8 cellular contexts compared by ENCODE assay signal in genomic region chr2:190179754-190180312, GRCh38.
DNase-seq lines count a peak whose midpoint lies in the region; ATAC-seq and TF ChIP-seq lines count a peak whose summit lies in the region.

No MANE protein-coding gene starts in this region.

- no peak for ATAC-seq in activated CD8-positive, alpha-beta T cell treated with anti-CD3 and anti-CD28 coated beads for 36 hours
- peak in 1 of 2 donors; percentile 9 for ATAC-seq in stimulated activated naive B cell treated with anti-CD40 and anti-IgM and Interleukin-4, amounts not matched to agents 10 μg/mL and 1 μg/mL and 100 μg/mL, for 72 hours (replicated peaks)

- CTCF ChIA-PET in activated CD4-positive, alpha-beta T cell treated with anti-CD3 and anti-CD28 coated beads, Interleukin-2, amount 10 ng/mL, durations not matched to agents 7 days and 5 days (lab: Charles Lee) = interaction anchor here (0.6 to 1.2 kb wide), 2 partner anchors 20 to 120 kb away, joined by 3 read pairs; no protein-coding TSS in a partner anchor
- CTCF ChIA-PET in activated CD8-positive, alpha-beta T cell treated with anti-CD3 and anti-CD28 coated beads for 36 hours (lab: Charles Lee) = interaction anchor here (0.6 to 1.2 kb wide), 5 partner anchors 21 to 97 kb away, joined by 3 to 6 read pairs (median 3); no protein-coding TSS in a partner anchor

- H3K4me3 Mint-ChIP-seq in activated CD4-positive, alpha-beta T cell treated with anti-CD3 and anti-CD28 coated beads, Interleukin-2, amount 10 ng/mL, durations not matched to agents 7 days and 5 days = peak overlapping the region; percentile 53
- H3K4me3 Mint-ChIP-seq in activated CD8-positive, alpha-beta T cell treated with anti-CD3 and anti-CD28 coated beads for 36 hours = peak overlapping the region; percentile 42
- peak overlapping the region; percentile 79 to 84 for H3K4me3 Mint-ChIP-seq in stimulated activated naive B cell treated with anti-CD40 and anti-IgM and Interleukin-4, amounts not matched to agents 10 μg/mL and 1 μg/mL and 100 μg/mL, for 72 hours

- no peaks in the 10 kb centered on the region for H3K4me1 ChIP-seq in iPS-20b (ENCODE audit: insufficient read depth, low read length)

- H3K9ac ChIP-seq in iPS-20b (ENCODE audit: low read depth, low read length) = peak overlapping the region; percentile 53; the same call in 1 of the 2 replicates

- POLR2A ChIA-PET in activated CD4-positive, alpha-beta T cell treated with anti-CD3 and anti-CD28 coated beads, Interleukin-2, amount 10 ng/mL, durations not matched to agents 7 days and 5 days (lab: Charles Lee) = no interaction called here
- POLR2A ChIA-PET in activated CD8-positive, alpha-beta T cell treated with anti-CD3 and anti-CD28 coated beads for 36 hours (lab: Charles Lee) = interaction anchor here (0.9 to 1.3 kb wide), 3 partner anchors 8 to 20 kb away, joined by 3 to 4 read pairs (median 3); no protein-coding TSS in a partner anchor

- H3K4me3 ChIP-seq in iPS-20b (ENCODE audit: low read length) = peak overlapping the region; percentile 74; the same call in 1 of the 2 replicates

- peaks cover 28% of the 10 kb centered on the region for H3K27me3 ChIP-seq in iPS-20b (ENCODE audit: insufficient read depth, low read length)

- peak; percentile 46 for TF ChIP-seq CTCF in activated CD8-positive, alpha-beta T cell treated with anti-CD3 and anti-CD28 coated beads for 36 hours (IDR thresholded peaks at IDR 0.05)

- peaks cover 23% of the 10 kb centered on the region for H3K27me3 Mint-ChIP-seq in activated CD4-positive, alpha-beta T cell treated with anti-CD3 and anti-CD28 coated beads, Interleukin-2, amount 10 ng/mL, durations not matched to agents 7 days and 5 days
- H3K27me3 Mint-ChIP-seq in activated CD8-positive, alpha-beta T cell treated with anti-CD3 and anti-CD28 coated beads for 36 hours = peaks cover 26% of the 10 kb centered on the region
- H3K27me3 Mint-ChIP-seq in stimulated activated naive B cell treated with anti-CD40 and anti-IgM and Interleukin-4, amounts not matched to agents 10 μg/mL and 1 μg/mL and 100 μg/mL, for 72 hours = no peaks in the 10 kb centered on the region

- H3K9me3 ChIP-seq in iPS-20b (ENCODE audit: insufficient read depth, low read depth, low read length) = no peaks in the 10 kb centered on the region

- no peak for DNase-seq in activated CD4-positive, alpha-beta T cell treated with anti-CD3 and anti-CD28 coated beads, Interleukin-2, amount 10 ng/mL, durations not matched to agents 7 days and 5 days
- DNase-seq in activated CD4-positive, alpha-beta T cell treated with anti-CD3 and anti-CD28 coated beads, Interleukin-2, amount 50 U/mL, for 1 hour = no peak
- DNase-seq in activated CD8-positive, alpha-beta T cell treated with anti-CD3 and anti-CD28 coated beads for 36 hours = no peak
- DNase-seq in stimulated activated naive B cell treated with anti-CD40 and anti-IgM and Interleukin-4, amounts not matched to agents 10 μg/mL and 1 μg/mL and 100 μg/mL, for 72 hours = no peak
- no peak for DNase-seq in stimulated activated naive CD4-positive, alpha-beta T cell treated with Interleukin-2 at 50 U/mL for 16 hours (lab: John Stamatoyannopoulos, UW)
- DNase-seq in NCI-H2227 treated with DMSO at 0.1 percent for 48 hours (lab: John Stamatoyannopoulos, UW) (no peak), NCI-H1105 (lab: John Stamatoyannopoulos, UW) (no peak)

- no peak overlapping the region for H3K27ac ChIP-seq in iPS-20b (ENCODE audit: low read length)

- H3K9me3 Mint-ChIP-seq in activated CD4-positive, alpha-beta T cell treated with anti-CD3 and anti-CD28 coated beads, Interleukin-2, amount 10 ng/mL, durations not matched to agents 7 days and 5 days = no peaks in the 10 kb centered on the region
- H3K9me3 Mint-ChIP-seq in activated CD8-positive, alpha-beta T cell treated with anti-CD3 and anti-CD28 coated beads for 36 hours = no peaks in the 10 kb centered on the region
- H3K9me3 Mint-ChIP-seq in stimulated activated naive B cell treated with anti-CD40 and anti-IgM and Interleukin-4, amounts not matched to agents 10 μg/mL and 1 μg/mL and 100 μg/mL, for 72 hours = no peaks in the 10 kb centered on the region

- H3K27ac Mint-ChIP-seq in activated CD4-positive, alpha-beta T cell treated with anti-CD3 and anti-CD28 coated beads, Interleukin-2, amount 10 ng/mL, durations not matched to agents 7 days and 5 days = no peak overlapping the region
- H3K27ac Mint-ChIP-seq in activated CD8-positive, alpha-beta T cell treated with anti-CD3 and anti-CD28 coated beads for 36 hours = no peak overlapping the region
- H3K27ac Mint-ChIP-seq in stimulated activated naive B cell treated with anti-CD40 and anti-IgM and Interleukin-4, amounts not matched to agents 10 μg/mL and 1 μg/mL and 100 μg/mL, for 72 hours = peak overlapping the region; percentile 73

- intact Hi-C loops in activated CD8-positive, alpha-beta T cell treated with anti-CD3 and anti-CD28 coated beads for 36 hours (cut with micrococcal nuclease) = no loop called here

- no peaks in the 10 kb centered on the region for H3K36me3 ChIP-seq in iPS-20b (ENCODE audit: insufficient read depth, low read depth, low read length)

- H3K36me3 Mint-ChIP-seq in activated CD4-positive, alpha-beta T cell treated with anti-CD3 and anti-CD28 coated beads, Interleukin-2, amount 10 ng/mL, durations not matched to agents 7 days and 5 days (ENCODE audit: low read depth) = no peaks in the 10 kb centered on the region
- no peaks in the 10 kb centered on the region for H3K36me3 Mint-ChIP-seq in activated CD8-positive, alpha-beta T cell treated with anti-CD3 and anti-CD28 coated beads for 36 hours (ENCODE audit: low read depth)
- no peaks in the 10 kb centered on the region for H3K36me3 Mint-ChIP-seq in stimulated activated naive B cell treated with anti-CD40 and anti-IgM and Interleukin-4, amounts not matched to agents 10 μg/mL and 1 μg/mL and 100 μg/mL, for 72 hours

- H3K4me1 Mint-ChIP-seq in activated CD4-positive, alpha-beta T cell treated with anti-CD3 and anti-CD28 coated beads, Interleukin-2, amount 10 ng/mL, durations not matched to agents 7 days and 5 days = peaks cover 4% of the 10 kb centered on the region
- H3K4me1 Mint-ChIP-seq in activated CD8-positive, alpha-beta T cell treated with anti-CD3 and anti-CD28 coated beads for 36 hours (ENCODE audit: low read depth) = peaks cover 8% of the 10 kb centered on the region
- peaks cover 9 to 22% of the 10 kb centered on the region in 2 donors for H3K4me1 Mint-ChIP-seq in stimulated activated naive B cell treated with anti-CD40 and anti-IgM and Interleukin-4, amounts not matched to agents 10 μg/mL and 1 μg/mL and 100 μg/mL, for 72 hours
